In genomic region chr2:30883184-30883583, GRCh38 we compare ENCODE assay signal across 16 cellular contexts.
DNase-seq lines count a peak whose midpoint lies in the region; ATAC-seq and TF ChIP-seq lines count a peak whose summit lies in the region.
"Had no signal": no experiment of that assay in that cellular context is flagged by ENCODE, and none has a peak within 500 bp of the region (broad histone marks: within the 10 kb centered on the region; RNA-seq: fewer than 3 reads in every experiment).

No MANE protein-coding gene starts in this region.

- H3K4me3 ChIP-seq in endodermal cell (ENCODE audit: low read length) = no peak overlapping the region
- H3K4me3 ChIP-seq: BLaER1 treated with 17β-estradiol and CSF1 and Interleukin-3, amounts not matched to agents 10 nM and 100 nM; GM12878; GM23338; HAP-1 had no signal

- H3K4me3 Mint-ChIP-seq in endodermal cell (no peak overlapping the region), osteocyte (ENCODE audit: unreplicated experiment) (no peak overlapping the region)
- H3K4me3 Mint-ChIP-seq: B cell; CD4-positive, alpha-beta memory T cell; GM23338 had no signal

- WGBS in endodermal cell (ENCODE audit: insufficient coverage in 1 of 2, insufficient read length in 1 of 2), 2 experiments = 94 to 100% methylated on average over 1 to 4 of the region's 4 CpGs

- H3K4me1 ChIP-seq in endodermal cell (ENCODE audit: control insufficient read depth, insufficient read depth, low read length) = peaks cover 12% of the 10 kb centered on the region
- H3K4me1 ChIP-seq: HAP-1 had no signal

- H3K27ac Mint-ChIP-seq in endodermal cell (no peak overlapping the region), osteocyte (ENCODE audit: unreplicated experiment) (no peak overlapping the region)
- H3K27ac Mint-ChIP-seq: B cell; CD4-positive, alpha-beta memory T cell; GM23338 had no signal

- H3K36me3 ChIP-seq in endodermal cell (ENCODE audit: control insufficient read depth, insufficient read depth, low read length) = no peaks in the 10 kb centered on the region
- H3K36me3 ChIP-seq: BLaER1 treated with 17β-estradiol and CSF1 and Interleukin-3, amounts not matched to agents 10 nM and 100 nM; HAP-1 had no signal

- no peaks in the 10 kb centered on the region for H3K27me3 ChIP-seq in endodermal cell (ENCODE audit: control insufficient read depth, insufficient read depth, low read length, poor library complexity, severe bottlenecking)
- H3K27me3 ChIP-seq: BLaER1 treated with 17β-estradiol and CSF1 and Interleukin-3, amounts not matched to agents 10 nM and 100 nM had no signal

- no peak for ATAC-seq in HG02759 (IDR thresholded peaks at IDR 0.05; ENCODE audit: unreplicated experiment)
- ATAC-seq: GM12878 had no signal

- H3K27ac ChIP-seq in VCaP = no peak overlapping the region
- H3K27ac ChIP-seq in endodermal cell (ENCODE audit: low read depth, low read length) = no peak overlapping the region
- H3K27ac ChIP-seq: BLaER1 treated with 17β-estradiol and CSF1 and Interleukin-3, amounts not matched to agents 10 nM and 100 nM had no signal

- H3K9me3 Mint-ChIP-seq in endodermal cell = no peaks in the 10 kb centered on the region
- H3K9me3 Mint-ChIP-seq in osteocyte (ENCODE audit: unreplicated experiment) = no peaks in the 10 kb centered on the region

- no peak overlapping the region for H3K9ac ChIP-seq in endodermal cell (ENCODE audit: extremely low read depth, low read length, poor library complexity, severe bottlenecking)
- H3K9ac ChIP-seq: BLaER1 treated with 17β-estradiol and CSF1 and Interleukin-3, amounts not matched to agents 10 nM and 100 nM had no signal

- H3K9me3 ChIP-seq in endodermal cell (ENCODE audit: control insufficient read depth, low read length) = no peaks in the 10 kb centered on the region
- H3K9me3 ChIP-seq: HAP-1 had no signal

- H3K4me1 Mint-ChIP-seq in endodermal cell (peaks cover 17% of the 10 kb centered on the region), osteocyte (ENCODE audit: unreplicated experiment) (no peaks in the 10 kb centered on the region)
- H3K4me1 Mint-ChIP-seq: B cell had no signal

- H3K36me3 Mint-ChIP-seq in endodermal cell (ENCODE audit: low read depth) (no peaks in the 10 kb centered on the region), osteocyte (ENCODE audit: unreplicated experiment) (no peaks in the 10 kb centered on the region)
- H3K36me3 Mint-ChIP-seq: CD4-positive, alpha-beta memory T cell had no signal

- DNase-seq in EH (ENCODE audit: low read depth) (peak; percentile 4), endodermal cell (no peak), osteocyte (ENCODE audit: extremely low spot score, unreplicated experiment) (no peak), A172 (ENCODE audit: low spot score) (no peak)
- DNase-seq: Calu3; CD4-positive, alpha-beta memory T cell; COR-L47; DMS53; DMS79 treated with DMSO at 0.1 percent for 48 hours had no signal

- TF ChIP-seq CTCF in VCaP (conservative IDR thresholded peaks at IDR 0.05) (peak; percentile 32; the same call in 1 of the 2 replicates), endodermal cell (conservative IDR thresholded peaks at IDR 0.05) (peak; percentile 33), osteocyte (IDR thresholded peaks at IDR 0.05) (no peak)

- H3K27me3 Mint-ChIP-seq in endodermal cell (ENCODE audit: insufficient read depth) (no peaks in the 10 kb centered on the region), osteocyte (ENCODE audit: unreplicated experiment) (peaks cover 3% of the 10 kb centered on the region)
